ENCODE assay signal across 18 cellular contexts in the genomic region with DNA sequence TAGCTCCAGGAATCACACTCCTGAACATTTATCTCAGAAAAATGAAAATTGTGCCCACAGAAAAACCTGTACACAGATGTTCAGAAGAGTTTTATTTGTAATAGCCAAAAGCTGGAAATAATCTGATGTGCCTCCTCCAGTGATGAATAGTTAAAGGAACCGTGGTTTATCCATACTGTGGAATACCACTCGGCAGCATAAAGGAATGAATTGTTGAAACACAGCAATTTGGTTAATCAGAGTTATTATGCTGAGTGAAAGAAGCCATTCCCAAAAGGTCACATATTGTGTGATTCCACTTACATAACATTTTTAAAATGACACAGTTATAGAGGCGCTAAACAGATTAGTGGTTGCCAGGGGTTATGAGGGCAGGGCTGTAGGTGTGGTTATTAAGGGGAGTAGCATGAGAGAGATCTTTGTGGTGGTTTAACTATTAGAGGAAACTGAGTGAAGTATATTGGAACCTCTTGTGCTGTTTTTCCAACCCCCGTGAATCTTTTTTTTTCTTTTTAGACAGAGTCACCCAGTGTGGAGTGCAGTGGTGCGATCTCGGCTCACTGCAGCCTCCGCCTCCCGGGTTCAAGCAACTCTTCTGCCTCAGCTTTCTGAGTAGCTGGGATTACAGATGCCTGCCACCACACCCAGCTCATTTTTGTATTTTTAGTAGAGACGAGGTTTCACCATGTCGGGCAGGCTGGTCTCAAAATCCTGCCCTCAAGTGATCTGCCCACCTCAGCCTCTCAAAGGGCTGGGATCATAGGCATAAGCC. TPM values are rescaled to one million over a fixed set of nuclear protein-coding genes. Genes with fewer than 3 reads are reported as not detected.
"Had no signal": no experiment of that assay in that cellular context is flagged by ENCODE, and none has a peak within 500 bp of the region (broad histone marks: within the 10 kb centered on the region; RNA-seq: fewer than 3 reads in every experiment).

No MANE protein-coding gene starts in this region.

- H3K4me1 Mint-ChIP-seq: nephron had no signal

- H3K4me3 ChIP-seq: sigmoid colon, spleen, upper lobe of right lung had no signal

- H3K27me3 Mint-ChIP-seq: activated CD4-positive, alpha-beta T cell treated with anti-CD3 and anti-CD28 coated beads for 36 hours; activated CD8-positive, alpha-beta T cell treated with anti-CD3 and anti-CD28 coated beads for 36 hours; activated naive CD8-positive, alpha-beta T cell treated with anti-CD3 and anti-CD28 coated beads, Interleukin-2, amount 10 ng/mL, durations not matched to agents 7 days and 5 days; progenitor cell of endocrine pancreas; stimulated activated naive CD8-positive, alpha-beta T cell treated with anti-CD3 and anti-CD28 coated beads, Interleukin-15, amount 100 ng/mL, for 72 hours had no signal

- ATAC-seq: activated CD4-positive, alpha-beta T cell treated with anti-CD3 and anti-CD28 coated beads for 36 hours; activated CD8-positive, alpha-beta T cell treated with anti-CD3 and anti-CD28 coated beads for 36 hours; stimulated activated naive CD8-positive, alpha-beta T cell treated with anti-CD3 and anti-CD28 coated beads, Interleukin-15, amount 100 ng/mL, for 72 hours; upper lobe of right lung had no signal

- H3K4me1 ChIP-seq: sigmoid colon, upper lobe of right lung had no signal

- H3K4me3 Mint-ChIP-seq: activated CD4-positive, alpha-beta T cell treated with anti-CD3 and anti-CD28 coated beads for 36 hours; activated CD8-positive, alpha-beta T cell treated with anti-CD3 and anti-CD28 coated beads for 36 hours; activated naive CD8-positive, alpha-beta T cell treated with anti-CD3 and anti-CD28 coated beads, Interleukin-2, amount 10 ng/mL, durations not matched to agents 7 days and 5 days; activated T-helper 1 cell treated with anti-CD3 and anti-CD28 coated beads, Interleukin-12 subunit alpha, Interleukin-12 subunit beta, Interleukin-2, Interleukin-4 antibody, amounts not matched to agents 30 ng/mL and 10 ng/mL and 1 ng/mL, durations not matched to agents 14 hours and 24 hours and 36 hours; nephron; stimulated activated naive CD8-positive, alpha-beta T cell treated with anti-CD3 and anti-CD28 coated beads, Interleukin-15, amount 100 ng/mL, for 72 hours had no signal

- H3K9me3 ChIP-seq: sigmoid colon, spleen, upper lobe of right lung had no signal

- H3K27ac ChIP-seq: brain microvascular endothelial cell, sigmoid colon, spleen, upper lobe of right lung had no signal

- H3K27ac Mint-ChIP-seq: activated CD4-positive, alpha-beta T cell treated with anti-CD3 and anti-CD28 coated beads for 36 hours; activated CD8-positive, alpha-beta T cell treated with anti-CD3 and anti-CD28 coated beads for 36 hours; activated T-helper 1 cell treated with anti-CD3 and anti-CD28 coated beads, Interleukin-12 subunit alpha, Interleukin-12 subunit beta, Interleukin-2, Interleukin-4 antibody, amounts not matched to agents 30 ng/mL and 10 ng/mL and 1 ng/mL, durations not matched to agents 14 hours and 24 hours and 36 hours; nephron had no signal

- H3K9me3 Mint-ChIP-seq: activated CD8-positive, alpha-beta T cell treated with anti-CD3 and anti-CD28 coated beads for 36 hours; activated naive CD8-positive, alpha-beta T cell treated with anti-CD3 and anti-CD28 coated beads, Interleukin-2, amount 10 ng/mL, durations not matched to agents 7 days and 5 days; activated T-helper 1 cell treated with anti-CD3 and anti-CD28 coated beads, Interleukin-12 subunit alpha, Interleukin-12 subunit beta, Interleukin-2, Interleukin-4 antibody, amounts not matched to agents 30 ng/mL and 10 ng/mL and 1 ng/mL, durations not matched to agents 14 hours and 24 hours and 36 hours; stimulated activated naive CD8-positive, alpha-beta T cell treated with anti-CD3 and anti-CD28 coated beads, Interleukin-15, amount 100 ng/mL, for 72 hours had no signal

- H3K27me3 ChIP-seq: brain microvascular endothelial cell, sigmoid colon, spleen, upper lobe of right lung had no signal

- DNase-seq: activated CD4-positive, alpha-beta T cell treated with anti-CD3 and anti-CD28 coated beads for 36 hours; activated CD8-positive, alpha-beta memory T cell treated with anti-CD3 and anti-CD28 coated beads, Interleukin-2, amount 50 U/mL, for 48 hours; activated CD8-positive, alpha-beta T cell treated with anti-CD3 and anti-CD28 coated beads for 36 hours; activated naive CD8-positive, alpha-beta T cell treated with anti-CD3 and anti-CD28 coated beads, Interleukin-2, amount 10 ng/mL, durations not matched to agents 7 days and 5 days; brain microvascular endothelial cell; cerebellar nuclear complex; effector CD8-positive, alpha-beta T cell; mesendoderm; occipital lobe; sigmoid colon; spleen; stimulated activated naive CD8-positive, alpha-beta T cell treated with anti-CD3 and anti-CD28 coated beads, Interleukin-15, amount 100 ng/mL, for 72 hours; T-helper 2 cell; upper lobe of right lung had no signal

RNA-seq across cellular contexts. Expression of gene C20orf202, which starts 58.7 kb away (rescaled TPM):
- total RNA-seq: activated CD4-positive, alpha-beta T cell treated with anti-CD3 and anti-CD28 coated beads for 36 hours; activated CD8-positive, alpha-beta T cell treated with anti-CD3 and anti-CD28 coated beads for 36 hours; activated T-helper 1 cell treated with anti-CD3 and anti-CD28 coated beads, Interleukin-12 subunit alpha, Interleukin-12 subunit beta, Interleukin-2, Interleukin-4 antibody, amounts not matched to agents 30 ng/mL and 10 ng/mL and 1 ng/mL, durations not matched to agents 14 hours and 24 hours and 36 hours; kidney epithelial cell; sigmoid colon had no signal
